In the genomic region with DNA sequence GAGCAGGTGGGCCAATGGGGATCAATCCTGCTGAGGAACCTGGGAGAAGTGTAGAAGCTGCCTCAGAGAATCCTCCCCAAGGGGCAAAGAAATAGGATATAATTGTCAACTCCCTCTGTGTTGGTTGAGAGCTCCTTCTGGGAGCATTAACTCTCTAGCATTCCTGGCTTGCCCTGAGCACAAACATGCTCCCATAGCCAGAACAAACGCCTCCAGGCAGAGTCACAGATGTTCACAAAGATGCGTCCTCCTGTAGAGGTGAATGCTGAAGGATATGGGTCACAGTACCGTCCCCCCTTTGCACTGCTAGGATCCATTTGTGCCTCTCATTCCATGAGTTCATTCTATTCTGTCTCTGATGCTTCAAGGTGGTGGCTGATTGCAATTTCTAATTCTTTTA, we compare ENCODE assay signal across 22 cellular contexts. TPM values are rescaled to one million over a fixed set of nuclear protein-coding genes. Genes with fewer than 3 reads are reported as not detected.
DNase-seq lines count a peak whose midpoint lies in the region; ATAC-seq lines count a peak whose summit lies in the region.
"Had no signal": no experiment of that assay in that cellular context is flagged by ENCODE, and none has a peak within 500 bp of the region (broad histone marks: within the 10 kb centered on the region; RNA-seq: fewer than 3 reads in every experiment).

No MANE protein-coding gene starts in this region.

- ATAC-seq in GM21576 (IDR thresholded peaks at IDR 0.05; ENCODE audit: unreplicated experiment): no peak
- no peak for ATAC-seq in activated T-cell treated with anti-CD3 and anti-CD28 coated beads, Interleukin-2, amount 50 U/mL, for 72 hours (replicated peaks in 1 of 2)
- ATAC-seq: A549 had no signal

- H3K27me3 Mint-ChIP-seq in activated T-cell treated with anti-CD3 and anti-CD28 coated beads, Interleukin-2, amount 50 U/mL, for 72 hours (ENCODE audit: low read depth): peaks cover 63% of the 10 kb centered on the region

- H3K4me1 Mint-ChIP-seq in activated T-cell treated with anti-CD3 and anti-CD28 coated beads, Interleukin-2, amount 50 U/mL, for 72 hours (ENCODE audit: low read depth): no peaks in the 10 kb centered on the region
- H3K4me1 Mint-ChIP-seq: CD8-positive, alpha-beta memory T cell had no signal

- H3K4me3 Mint-ChIP-seq in activated T-cell treated with anti-CD3 and anti-CD28 coated beads, Interleukin-2, amount 50 U/mL, for 72 hours: no peak overlapping the region
- H3K4me3 Mint-ChIP-seq: CD4-positive, alpha-beta T cell; CD8-positive, alpha-beta memory T cell; HFFc6 had no signal

- intact Hi-C loops in posterior vena cava (cut with DNase I): no loop called here

- H3K9me3 Mint-ChIP-seq in activated T-cell treated with anti-CD3 and anti-CD28 coated beads, Interleukin-2, amount 50 U/mL, for 72 hours: no peaks in the 10 kb centered on the region
- H3K9me3 Mint-ChIP-seq: CD14-positive monocyte; CD4-positive, alpha-beta T cell; CD8-positive, alpha-beta memory T cell; HFFc6 had no signal

- H3K27ac Mint-ChIP-seq in activated T-cell treated with anti-CD3 and anti-CD28 coated beads, Interleukin-2, amount 50 U/mL, for 72 hours: no peak overlapping the region
- H3K27ac Mint-ChIP-seq: CD14-positive monocyte; CD4-positive, alpha-beta T cell; CD8-positive, alpha-beta memory T cell; HFFc6 had no signal

- no peaks in the 10 kb centered on the region for H3K36me3 Mint-ChIP-seq in activated T-cell treated with anti-CD3 and anti-CD28 coated beads, Interleukin-2, amount 50 U/mL, for 72 hours (ENCODE audit: insufficient read depth in 2 of 2)
- H3K36me3 Mint-ChIP-seq: CD14-positive monocyte; CD8-positive, alpha-beta memory T cell had no signal

- peak; percentile 84 for DNase-seq in NCI-H69 (lab: John Stamatoyannopoulos, UW)
- peak; percentile 52 for DNase-seq in islet precursor cell
- DNase-seq in posterior vena cava (ENCODE audit: low spot score): peak; percentile 9
- DNase-seq in COLO829 (ENCODE audit: low spot score): no peak
- no peak for DNase-seq in activated T-cell treated with anti-CD3 and anti-CD28 coated beads, Interleukin-2, amount 50 U/mL, for 72 hours
- DNase-seq: 8988T; ACHN; AML-193; BE2C; Calu3; CD4-positive, alpha-beta T cell; CD8-positive, alpha-beta memory T cell; COR-L47; DMS53; DMS79 treated with DMSO at 0.1 percent for 48 hours; GF-D8; GOT3; HFFc6 had no signal

RNA-seq across cellular contexts. Expression of a gene that starts 9.6 kb away (rescaled TPM):
- under 1 TPM; 0.29 to 0.60 TPM for total RNA-seq in posterior vena cava
- total RNA-seq in activated T-cell treated with anti-CD3 and anti-CD28 coated beads, Interleukin-2, amount 50 U/mL, for 72 hours: under 1 TPM in 1 of 2 donors, not detected in 1; 0.10 TPM
- total RNA-seq: Calu3; CD4-positive, alpha-beta T cell; CD8-positive, alpha-beta memory T cell; Daoy; HFFc6 had no signal

RNA-seq across cellular contexts. Expression of a gene that starts 13.1 kb away (rescaled TPM):
- total RNA-seq in posterior vena cava: 1 to 10 TPM; 4.4 to 8.7 TPM
- total RNA-seq in activated T-cell treated with anti-CD3 and anti-CD28 coated beads, Interleukin-2, amount 50 U/mL, for 72 hours: under 1 TPM; 0.22 to 1.00 TPM
- total RNA-seq: Calu3; CD8-positive, alpha-beta memory T cell; HFFc6 had no signal

RNA-seq across cellular contexts. Expression of a gene that starts 31.1 kb away (rescaled TPM):
- 10 to 100 TPM; 28.3 to 37.7 TPM for total RNA-seq in posterior vena cava
- total RNA-seq in activated T-cell treated with anti-CD3 and anti-CD28 coated beads, Interleukin-2, amount 50 U/mL, for 72 hours: 10 to 100 TPM; 25.6 to 31.6 TPM

RNA-seq across cellular contexts. Expression of a gene that starts 40.8 kb away (rescaled TPM):
- total RNA-seq in posterior vena cava: 10 to 100 TPM; 62.5 to 82.1 TPM
- total RNA-seq in activated T-cell treated with anti-CD3 and anti-CD28 coated beads, Interleukin-2, amount 50 U/mL, for 72 hours: 10 to 100 TPM; 48.3 to 57.3 TPM

RNA-seq across cellular contexts. Expression of a gene that starts 44.9 kb away (rescaled TPM):
- total RNA-seq in posterior vena cava: 100 to 1,000 TPM in 1 of 2 donors, 10 to 100 TPM in 1; 100.0 to 142 TPM
- total RNA-seq in activated T-cell treated with anti-CD3 and anti-CD28 coated beads, Interleukin-2, amount 50 U/mL, for 72 hours: under 1 TPM in 1 of 2 donors, not detected in 1; 0.05 TPM
- total RNA-seq: CD4-positive, alpha-beta T cell; CD8-positive, alpha-beta memory T cell had no signal

Comparison
In these comparisons a context has a peak if more than half of its experiments do, and no peak if none do; other contexts are left out.
1. DNase-seq: peak in NCI-H69 (single experiment), islet precursor cell (single experiment) and posterior vena cava (single experiment); none in COLO829 (single experiment) and activated T-cell treated with anti-CD3 and anti-CD28 coated beads, Interleukin-2, amount 50 U/mL, for 72 hours (0 of 2).